23 cellular contexts compared by ENCODE assay signal in genomic region chr1:43632135-43632670, GRCh38. TPM values are rescaled to one million over a fixed set of nuclear protein-coding genes. Genes with fewer than 3 reads are reported as not detected.
DNase-seq lines count a peak whose midpoint lies in the region; ATAC-seq, FAIRE-seq and TF ChIP-seq lines count a peak whose summit lies in the region.
"Had no signal": no experiment of that assay in that cellular context is flagged by ENCODE, and none has a peak within 500 bp of the region (broad histone marks: within the 10 kb centered on the region; RNA-seq: fewer than 3 reads in every experiment).

No MANE protein-coding gene starts in this region.

- H3K27ac ChIP-seq in HepG2 (ENCODE audit: extremely low read length, insufficient read depth, low read length) (no peak overlapping the region), right lobe of liver (no peak overlapping the region), right atrium auricular region (no peak overlapping the region)
- H3K27ac ChIP-seq: BLaER1, KMS-11, uterus had no signal

- peak; percentile 61 for ATAC-seq in HepG2
- no peak for ATAC-seq in right lobe of liver
- no peak for ATAC-seq in HG03521 (IDR thresholded peaks at IDR 0.05; ENCODE audit: unreplicated experiment)
- ATAC-seq: activated naive CD4-positive, alpha-beta T cell treated with anti-CD3 and anti-CD28 coated beads, Interleukin-2, amount 50 U/mL, for 72 hours; activated T-cell treated with anti-CD3 and anti-CD28 coated beads, Interleukin-2, amount 50 U/mL, for 72 hours; right cardiac atrium had no signal

- H3K27ac Mint-ChIP-seq in glutamatergic neuron (ENCODE audit: unreplicated experiment), result peak overlapping the region; percentile 17
- H3K27ac Mint-ChIP-seq: activated naive CD4-positive, alpha-beta T cell treated with anti-CD3 and anti-CD28 coated beads, Interleukin-2, amount 50 U/mL, for 72 hours; activated T-cell treated with anti-CD3 and anti-CD28 coated beads, Interleukin-2, amount 50 U/mL, for 72 hours had no signal

- POLR2A ChIA-PET in HepG2 (lab: Yijun Ruan, JAX), result interaction anchor here (2.1 kb wide), 1 partner anchor 18 kb away, joined by 9 read pairs; the partner anchor contains the start of gene KDM4A

- BruUV-seq in HepG2 (replicated peaks; lab: Mats Ljungman, UMichigan), result TSS peak; percentile 54

- H3K9me3 ChIP-seq in HepG2 (ENCODE audit: low read length), result no peaks in the 10 kb centered on the region
- no peaks in the 10 kb centered on the region for H3K9me3 ChIP-seq in right lobe of liver
- H3K9me3 ChIP-seq in right atrium auricular region, result no peaks in the 10 kb centered on the region
- H3K9me3 ChIP-seq: BLaER1, uterus had no signal

- H3K4me3 ChIP-seq in HepG2 (replicated peaks in 1 of 3; ENCODE audit: insufficient read depth in 1 of 3, low read depth in 2 of 3, low read length in 3 of 3) (no peak overlapping the region), right lobe of liver (no peak overlapping the region), right atrium auricular region (no peak overlapping the region)
- H3K4me3 ChIP-seq: BLaER1, uterus had no signal

- H4K20me1 ChIP-seq in HepG2 (ENCODE audit: insufficient read depth, low read length), result no peaks in the 10 kb centered on the region
- H4K20me1 ChIP-seq: BLaER1 had no signal

- no peak overlapping the region for H3K4me2 ChIP-seq in HepG2 (ENCODE audit: low read depth, low read length)
- H3K4me2 ChIP-seq: BLaER1, KMS-11 had no signal

- CTCF ChIA-PET in HepG2 (lab: Yijun Ruan, JAX; ENCODE audit: low intra/inter-chr PET ratio, low total read pairs), result no interaction called here

- no peak for TF ChIP-seq RAD21 in HepG2 (CRISPR knock-in tag; IDR thresholded peaks at IDR 0.05)

- no peak for TF ChIP-seq POLR2A in HepG2 (IDR thresholded peaks at IDR 0.05; ENCODE audit: insufficient read depth in 1 of 2, low read depth in 2 of 2, low read length in 2 of 2)
- TF ChIP-seq POLR2A in right lobe of liver (IDR thresholded peaks at IDR 0.05), result no peak

- H3K4me1 Mint-ChIP-seq in glutamatergic neuron (ENCODE audit: low read depth, unreplicated experiment), result no peaks in the 10 kb centered on the region

- no peak for FAIRE-seq in HepG2 (lab: Jason Lieb, UNC)
- FAIRE-seq: astrocyte had no signal

- H3K4me3 Mint-ChIP-seq in glutamatergic neuron (ENCODE audit: unreplicated experiment), result no peak overlapping the region
- H3K4me3 Mint-ChIP-seq: activated T-cell treated with anti-CD3 and anti-CD28 coated beads, Interleukin-2, amount 50 U/mL, for 72 hours had no signal

- H2AFZ ChIP-seq in HepG2 (ENCODE audit: low read length), result no peak overlapping the region

- in situ Hi-C loops in HepG2 (cut with HindIII; ENCODE audit: extremely low pct_ligation_motif_present, low pct_unique_long_range_greater_than_20kb), result no loop called here

- H3K4me1 ChIP-seq in HepG2 (ENCODE audit: insufficient read depth, low read length) (0 out of 2 replicates have a peak, but pooled peaks cover 6% of the 10 kb centered on the region), right lobe of liver (no peaks in the 10 kb centered on the region), right atrium auricular region (no peaks in the 10 kb centered on the region)
- H3K4me1 ChIP-seq: BLaER1, uterus had no signal

- H3K27me3 ChIP-seq in HepG2 (ENCODE audit: control insufficient read depth in 1 of 2, insufficient read depth in 2 of 2, low read length in 2 of 2) (peaks cover 2 to 11% of the 10 kb centered on the region in 2 experiments; a peak in 2 of 5 replicates), right lobe of liver (no peaks in the 10 kb centered on the region), right atrium auricular region (no peaks in the 10 kb centered on the region)
- H3K27me3 ChIP-seq: BLaER1, uterus had no signal

- TF ChIP-seq CTCF in HepG2 (CRISPR knock-in tag; IDR thresholded peaks at IDR 0.05) (no peak), right lobe of liver (IDR thresholded peaks at IDR 0.05) (no peak), glutamatergic neuron (IDR thresholded peaks at IDR 0.05; ENCODE audit: partially characterized antibody, unreplicated experiment) (no peak), right atrium auricular region (IDR thresholded peaks at IDR 0.05) (no peak)

- no peak overlapping the region for H3K9ac ChIP-seq in HepG2 (ENCODE audit: insufficient read depth, low read depth, low read length)
- H3K9ac ChIP-seq: BLaER1, KMS-11 had no signal

- DNase-seq in HepG2 (ENCODE audit: low spot score) (peak; percentile 44), right lobe of liver (no peak), NCI-H510A treated with DMSO at 0.1 percent for 48 hours (lab: John Stamatoyannopoulos, UW) (peak; percentile 99), glutamatergic neuron (no peak), AML-193 (lab: John Stamatoyannopoulos, UW) (no peak), NCI-H1930 (lab: John Stamatoyannopoulos, UW) (no peak), right atrium auricular region (ENCODE audit: low spot score) (no peak)
- DNase-seq: activated T-cell treated with anti-CD3 and anti-CD28 coated beads, Interleukin-2, amount 50 U/mL, for 72 hours; effector CD8-positive, alpha-beta T cell; foreskin melanocyte; GDM1; hypothalamus; islet precursor cell; mammary epithelial cell; MV-4-11; occipital lobe; right cardiac atrium; uterus had no signal

- peaks cover 2% of the 10 kb centered on the region for H3K27me3 Mint-ChIP-seq in glutamatergic neuron (ENCODE audit: unreplicated experiment)

- WGBS in HepG2 (ENCODE audit: low lambda C conversion rate), result 8% methylated on average over 4 of the region's 4 CpGs
- 55% methylated on average over 4 of the region's 4 CpGs for WGBS in right lobe of liver (ENCODE audit: insufficient coverage, low coverage, low lambda C conversion rate, missing lambda C conversion rate)

- TF ChIP-seq EP300 in HepG2 (IDR thresholded peaks at IDR 0.05; ENCODE audit: low read depth in 2 of 2, low read length in 2 of 2), result no peak
- no peak for TF ChIP-seq EP300 in HepG2 (CRISPR knock-in tag; IDR thresholded peaks at IDR 0.05; ENCODE audit: borderline replicate concordance)

- no peaks in the 10 kb centered on the region for H3K79me2 ChIP-seq in HepG2 (ENCODE audit: insufficient read depth, low read length)

- no peaks in the 10 kb centered on the region for H3K9me3 Mint-ChIP-seq in glutamatergic neuron (ENCODE audit: unreplicated experiment)
- H3K9me3 Mint-ChIP-seq: activated naive CD4-positive, alpha-beta T cell treated with anti-CD3 and anti-CD28 coated beads, Interleukin-2, amount 50 U/mL, for 72 hours; activated T-cell treated with anti-CD3 and anti-CD28 coated beads, Interleukin-2, amount 50 U/mL, for 72 hours had no signal

- H3K36me3 Mint-ChIP-seq in glutamatergic neuron (ENCODE audit: unreplicated experiment), result no peaks in the 10 kb centered on the region
- H3K36me3 Mint-ChIP-seq: activated naive CD4-positive, alpha-beta T cell treated with anti-CD3 and anti-CD28 coated beads, Interleukin-2, amount 50 U/mL, for 72 hours had no signal

- no peaks in the 10 kb centered on the region for H3K36me3 ChIP-seq in HepG2 (replicated peaks in 1 of 2; ENCODE audit: control insufficient read depth in 1 of 2, insufficient read depth in 2 of 2, low read length in 2 of 2)
- no peaks in the 10 kb centered on the region for H3K36me3 ChIP-seq in right lobe of liver
- H3K36me3 ChIP-seq in right atrium auricular region, result no peaks in the 10 kb centered on the region
- H3K36me3 ChIP-seq: BLaER1, uterus had no signal

- intact Hi-C loops in HepG2 (cut with micrococcal nuclease; ENCODE audit: unreplicated experiment), result no loop called here
- intact Hi-C loops in right lobe of liver (cut with DNase I), result no loop called here

RNA-seq across cellular contexts. Expression of gene KDM4A, which starts 17.7 kb away (rescaled TPM):
- total RNA-seq in HepG2 (2016; rRNA removed; fragmentation: Illumina TruSeq; extraction: Trizol), result 20.9 and 27.4 TPM in 2 replicates
- total RNA-seq in HepG2 (2016; cell fraction: cytosol; rRNA removed; fragmentation: Illumina TruSeq; extraction: Trizol; ENCODE audit: low read depth), result 2.7 and 3.3 TPM in 2 replicates
- total RNA-seq in HepG2 (2016; cell fraction: insoluble cytoplasmic fraction; rRNA removed; fragmentation: Illumina TruSeq; extraction: Trizol), result 21.8 and 25.6 TPM in 2 replicates
- 7.4 and 7.7 TPM in 2 replicates for total RNA-seq in HepG2 (2016; cell fraction: membrane; rRNA removed; fragmentation: Illumina TruSeq; extraction: Trizol)
- total RNA-seq in HepG2 (2016; cell fraction: nucleus; rRNA removed; fragmentation: Illumina TruSeq; extraction: Trizol), result 17.4 and 18.8 TPM in 2 replicates
- polyA plus RNA-seq in HepG2 (2011; rRNA removed), result 8.7 and 9.7 TPM in 2 replicates
- polyA plus RNA-seq in HepG2 (2011; cell fraction: cytosol; rRNA removed), result 5.2 and 7.2 TPM in 2 replicates
- polyA plus RNA-seq in HepG2 (2011; cell fraction: nucleus; rRNA removed), result 7.6 and 9.7 TPM in 2 replicates
- polyA plus RNA-seq in HepG2 (2012), result 8.7 and 12.1 TPM in 2 replicates
- polyA plus RNA-seq in HepG2 (2016; cell fraction: cytosol; fragmentation: Illumina TruSeq; extraction: Trizol; ENCODE audit: low read depth), result 0.76 and 0.90 TPM in 2 replicates
- polyA plus RNA-seq in HepG2 (2016; cell fraction: insoluble cytoplasmic fraction; fragmentation: Illumina TruSeq; extraction: Trizol; ENCODE audit: low read depth), result 15.7 and 20.7 TPM in 2 replicates
- polyA plus RNA-seq in HepG2 (2016; cell fraction: membrane; fragmentation: Illumina TruSeq; extraction: Trizol; ENCODE audit: low read depth), result 2.3 and 2.4 TPM in 2 replicates
- polyA plus RNA-seq in HepG2 (2016; cell fraction: nucleus; fragmentation: Illumina TruSeq; extraction: Trizol; ENCODE audit: insufficient read depth, low read depth), result 15.9 and 19.8 TPM in 2 replicates
- polyA minus RNA-seq in HepG2 (2011; rRNA and poly(A)+ RNA removed; ENCODE audit: low replicate concordance), result 12.2 and 36.0 TPM in 2 replicates
- polyA minus RNA-seq in HepG2 (2011; cell fraction: cytosol; rRNA and poly(A)+ RNA removed), result 5.9 and 8.2 TPM in 2 replicates
- 22.1 and 29.7 TPM in 2 replicates for polyA minus RNA-seq in HepG2 (2011; cell fraction: nucleus; rRNA and poly(A)+ RNA removed)
- total RNA-seq in right lobe of liver, result 10 to 100 TPM; 12.7 to 22.5 (median 17.6) TPM
- total RNA-seq in glutamatergic neuron (ENCODE audit: unreplicated experiment), result 112 TPM
- 10 to 100 TPM; 11.8 to 13.4 TPM for total RNA-seq in right atrium auricular region

Comparison
In these comparisons a context has a peak if more than half of its experiments do, and no peak if none do; other contexts are left out.
1. DNase-seq: peak in HepG2 (single experiment) and NCI-H510A treated with DMSO at 0.1 percent for 48 hours (single experiment); none in right lobe of liver (0 of 3), glutamatergic neuron (single experiment), AML-193 (0 of 2), NCI-H1930 (0 of 2) and right atrium auricular region (single experiment).